ENCODE assay signal across 9 cellular contexts in genomic region chr22:41512421-41513194, GRCh38. TPM values are rescaled to one million over a fixed set of nuclear protein-coding genes. Genes with fewer than 3 reads are reported as not detected.
DNase-seq lines count a peak whose midpoint lies in the region; ATAC-seq and TF ChIP-seq lines count a peak whose summit lies in the region.
"Had no signal": no experiment of that assay in that cellular context is flagged by ENCODE, and none has a peak within 500 bp of the region (broad histone marks: within the 10 kb centered on the region; RNA-seq: fewer than 3 reads in every experiment).

No MANE protein-coding gene starts in this region.

- H3K4me2 ChIP-seq in mesendoderm (ENCODE audit: low read length): no peak overlapping the region

- peaks cover 13% of the 10 kb centered on the region for H3K4me1 ChIP-seq in mesendoderm (ENCODE audit: control insufficient read depth, low read depth, low read length)

- H2BK15ac ChIP-seq in mesendoderm (replicated peaks; ENCODE audit: low read depth): no peak overlapping the region

- H3K27ac ChIP-seq in mesendoderm (ENCODE audit: low read depth, low read length): peak overlapping the region; percentile 53

- no peaks in the 10 kb centered on the region for H3K79me1 ChIP-seq in mesendoderm (ENCODE audit: low read length)

- H3K36me3 ChIP-seq in mesendoderm (ENCODE audit: control insufficient read depth, insufficient read depth, low read length): peaks cover 1% of the 10 kb centered on the region

- no peak overlapping the region for H4K8ac ChIP-seq in mesendoderm (ENCODE audit: low read depth, low read length)

- H3K9ac ChIP-seq in mesendoderm (ENCODE audit: low read length): peak overlapping the region; percentile 44

- no peak overlapping the region for H3K4me3 ChIP-seq in LNCaP clone FGC (ENCODE audit: low read depth, low read length)
- H3K4me3 ChIP-seq in mesendoderm (ENCODE audit: low read length): no peak overlapping the region

- H4K5ac ChIP-seq in mesendoderm (ENCODE audit: low read length): no peak overlapping the region

- H2AK5ac ChIP-seq in mesendoderm (ENCODE audit: low read length): peak overlapping the region; percentile 97

- H3K27me3 ChIP-seq in mesendoderm (ENCODE audit: insufficient read depth, low read length, poor library complexity): no peaks in the 10 kb centered on the region

- peak overlapping the region; percentile 52 for H3K18ac ChIP-seq in mesendoderm (ENCODE audit: low read length)

- peak overlapping the region; percentile 80 for H3K56ac ChIP-seq in mesendoderm (ENCODE audit: low read length)

- H2BK5ac ChIP-seq in mesendoderm (ENCODE audit: low read length): peak overlapping the region; percentile 88

- ATAC-seq in GM21515 (IDR thresholded peaks at IDR 0.05; ENCODE audit: unreplicated experiment) (no peak), GM21717 (IDR thresholded peaks at IDR 0.05; ENCODE audit: unreplicated experiment) (no peak)
- ATAC-seq: Panc1 had no signal

- H2BK120ac ChIP-seq in mesendoderm (ENCODE audit: low read depth, low read length): no peak overlapping the region

- TF ChIP-seq CTCF in LNCaP clone FGC (IDR thresholded peaks at IDR 0.05; ENCODE audit: control insufficient read depth, extremely low read depth, insufficient read depth): no peak

- peak overlapping the region; percentile 51 for H3K23ac ChIP-seq in mesendoderm (ENCODE audit: low read length)

- no CpG with 5 or more reads among the region's 17 CpGs for WGBS in mesendoderm (ENCODE audit: extremely low coverage, insufficient coverage, low lambda C conversion rate)

- H3K4ac ChIP-seq in mesendoderm (ENCODE audit: low read depth, low read length): peak overlapping the region; percentile 81

- H3K79me2 ChIP-seq in mesendoderm (ENCODE audit: control insufficient read depth, insufficient read depth, low read length): no peaks in the 10 kb centered on the region

- DNase-seq in AG08396 (ENCODE audit: low spot score): peak; percentile 79
- DNase-seq in LNCaP clone FGC (ENCODE audit: low read depth): peak; percentile 40
- DNase-seq in dermis blood vessel endothelial cell: peak; percentile 55
- peak; percentile 95 for DNase-seq in mesendoderm
- DNase-seq in NCI-H1417 treated with DMSO at 0.1 percent for 48 hours (lab: John Stamatoyannopoulos, UW): no peak
- no peak for DNase-seq in NCI-H524 treated with DMSO at 0.1 percent for 48 hours (lab: John Stamatoyannopoulos, UW)

RNA-seq across cellular contexts. Expression of gene POLR3H, which starts 31.7 kb away (rescaled TPM):
- 11.7 and 20.3 TPM in 2 replicates for total RNA-seq in dermis blood vessel endothelial cell
- 25.5 TPM for polyA plus RNA-seq in mesendoderm (2013, experiment 1 of 2)
- 24.3 TPM for polyA plus RNA-seq in mesendoderm (2013, experiment 2 of 2)

RNA-seq across cellular contexts. Expression of gene ACO2, which starts 43.7 kb away (rescaled TPM):
- 75.0 and 114 TPM in 2 replicates for total RNA-seq in dermis blood vessel endothelial cell
- 33.3 TPM for polyA plus RNA-seq in mesendoderm (2013, experiment 1 of 2)
- 33.1 TPM for polyA plus RNA-seq in mesendoderm (2013, experiment 2 of 2)

RNA-seq across cellular contexts. Expression of gene PHF5A, which starts 44.1 kb away (rescaled TPM):
- 63.8 and 76.2 TPM in 2 replicates for total RNA-seq in dermis blood vessel endothelial cell
- 112 TPM for polyA plus RNA-seq in mesendoderm (2013, experiment 1 of 2)
- 109 TPM for polyA plus RNA-seq in mesendoderm (2013, experiment 2 of 2)

RNA-seq across cellular contexts. Expression of gene CSDC2, which starts 48.2 kb away (rescaled TPM):
- total RNA-seq in dermis blood vessel endothelial cell: not detected in 2 replicates
- 2.6 TPM for polyA plus RNA-seq in mesendoderm (2013, experiment 1 of 2)
- 2.4 TPM for polyA plus RNA-seq in mesendoderm (2013, experiment 2 of 2)

Comparison
In these comparisons a context has a peak if more than half of its experiments do, and no peak if none do; other contexts are left out.
1. DNase-seq: peak in AG08396 (single experiment), LNCaP clone FGC (single experiment), dermis blood vessel endothelial cell (single experiment) and mesendoderm (single experiment); none in NCI-H1417 treated with DMSO at 0.1 percent for 48 hours (single experiment) and NCI-H524 treated with DMSO at 0.1 percent for 48 hours (single experiment).